1 cellular context compared by ENCODE assay signal in the genomic region with DNA sequence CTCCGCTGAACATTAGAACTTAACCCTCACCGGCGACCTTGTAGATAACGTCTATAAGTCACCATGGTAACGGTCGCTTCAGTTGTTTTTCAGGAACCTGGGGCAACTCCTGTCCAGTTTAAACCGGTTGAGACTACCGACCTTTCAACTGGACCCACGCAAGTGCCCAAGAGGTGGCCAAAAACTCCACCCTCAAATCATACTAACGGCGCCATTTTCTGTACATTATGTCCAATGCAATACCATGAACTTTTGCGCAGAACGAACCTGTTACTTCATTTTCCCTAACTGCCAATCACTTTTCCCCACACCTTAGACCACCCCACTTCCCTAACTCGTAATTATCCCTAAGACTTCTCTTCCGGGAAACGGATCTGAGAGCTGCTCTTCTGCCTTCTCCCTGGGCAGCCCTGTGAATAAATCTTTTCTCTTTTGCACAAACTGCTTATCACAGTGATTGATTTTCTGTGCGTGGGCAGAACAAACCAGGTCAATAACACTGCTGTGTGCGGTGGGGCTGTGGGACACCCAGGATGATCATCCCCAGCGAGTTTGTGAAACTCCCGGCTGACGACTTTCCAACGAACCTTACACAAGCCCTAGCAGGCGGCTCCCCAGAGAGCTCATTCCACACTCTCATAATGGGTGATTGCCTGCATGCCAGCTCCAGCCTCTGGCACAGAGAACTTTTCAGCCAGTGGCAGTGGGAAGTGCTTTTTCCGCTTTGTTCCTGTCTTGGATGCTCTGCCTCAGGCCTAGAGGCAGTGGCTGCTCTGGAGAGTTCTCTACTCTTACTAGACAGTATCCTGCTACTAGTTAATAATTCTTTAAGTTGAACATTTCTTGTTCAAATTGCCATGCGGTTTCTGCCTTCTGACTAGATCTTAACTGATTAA.
TF ChIP-seq lines count a peak whose summit lies in the region.

No MANE protein-coding gene starts in this region.

TF ChIP-seq in K562, 482 proteins besides CTCF, POLR2A, EP300 and RAD21 (continues in another document):
- TF ChIP-seq FIP1L1 (IDR thresholded peaks at IDR 0.05; ENCODE audit: low read depth, low read length, poor library complexity, severe bottlenecking) (no peak), ZNF224 (CRISPR knock-in tag; IDR thresholded peaks at IDR 0.05) (no peak), FOXJ2 (tag; IDR thresholded peaks at IDR 0.05) (peak; percentile 98), SMARCA4 (IDR thresholded peaks at IDR 0.05) (peak; percentile 41), NR2C2 (CRISPR knock-in tag; IDR thresholded peaks at IDR 0.05) (peak; percentile 78; the same call in 1 of the 2 replicates), NR2C2 (tag; IDR thresholded peaks at IDR 0.05) (peak; percentile 98), XRCC4 (IDR thresholded peaks at IDR 0.05; ENCODE audit: extremely low read depth, insufficient read depth, insufficient read length) (no peak), IFI16 (CRISPR knock-in tag; IDR thresholded peaks at IDR 0.05) (no peak), SRSF9 (IDR thresholded peaks at IDR 0.05; ENCODE audit: borderline replicate concordance, low read depth, low read length) (no peak), GTF2B (IDR thresholded peaks at IDR 0.05; ENCODE audit: extremely low read depth, insufficient read length) (no peak), TCF3 (CRISPR knock-in tag; IDR thresholded peaks at IDR 0.05) (no peak), ZNF263 (CRISPR knock-in tag; IDR thresholded peaks at IDR 0.05; ENCODE audit: borderline replicate concordance) (no peak), CHD2 (IDR thresholded peaks at IDR 0.05; ENCODE audit: low read depth, low read length) (0 out of 2 replicates have a peak, but pooled peaks have one; percentile 2), TFE3 (CRISPR knock-in tag; IDR thresholded peaks at IDR 0.05) (0 out of 2 replicates have a peak, but pooled peaks have one; percentile 7), ZNF175 (CRISPR knock-in tag; IDR thresholded peaks at IDR 0.05; ENCODE audit: low read depth) (peak; percentile 91), ZNF561 (CRISPR knock-in tag; conservative IDR thresholded peaks at IDR 0.05) (no peak), PBX2 (CRISPR knock-in tag; IDR thresholded peaks at IDR 0.05; ENCODE audit: low read depth) (no peak), PBX2 (tag; conservative IDR thresholded peaks at IDR 0.05; ENCODE audit: low read depth) (peak; percentile 70), NBN (IDR thresholded peaks at IDR 0.05; ENCODE audit: low read depth) (no peak; the same call in 1 of the 2 replicates), ZNF134 (CRISPR knock-in tag; conservative IDR thresholded peaks at IDR 0.05) (peak; percentile 26; the same call in 1 of the 2 replicates), TBP (optimal IDR thresholded peaks at IDR 0.05; ENCODE audit: low read depth, low read length) (peak; percentile 45), POLR2H (tag; IDR thresholded peaks at IDR 0.05; ENCODE audit: low read depth) (peak; percentile 79), BDP1 (IDR thresholded peaks at IDR 0.05; ENCODE audit: insufficient read depth, insufficient read length) (no peak), ZBTB11 (CRISPR knock-in tag; IDR thresholded peaks at IDR 0.05) (peak in 1 of 3 experiments; percentile 42; a peak in 1 of 6 replicates), CBX1 (IDR thresholded peaks at IDR 0.05; ENCODE audit: low read depth) (peak; percentile 55; the same call in 1 of the 2 replicates), NCOA4 (IDR thresholded peaks at IDR 0.05; ENCODE audit: partially characterized antibody) (no peak), ZNF217 (CRISPR knock-in tag; IDR thresholded peaks at IDR 0.05) (no peak)
- TF ChIP-seq, protein P1, sequence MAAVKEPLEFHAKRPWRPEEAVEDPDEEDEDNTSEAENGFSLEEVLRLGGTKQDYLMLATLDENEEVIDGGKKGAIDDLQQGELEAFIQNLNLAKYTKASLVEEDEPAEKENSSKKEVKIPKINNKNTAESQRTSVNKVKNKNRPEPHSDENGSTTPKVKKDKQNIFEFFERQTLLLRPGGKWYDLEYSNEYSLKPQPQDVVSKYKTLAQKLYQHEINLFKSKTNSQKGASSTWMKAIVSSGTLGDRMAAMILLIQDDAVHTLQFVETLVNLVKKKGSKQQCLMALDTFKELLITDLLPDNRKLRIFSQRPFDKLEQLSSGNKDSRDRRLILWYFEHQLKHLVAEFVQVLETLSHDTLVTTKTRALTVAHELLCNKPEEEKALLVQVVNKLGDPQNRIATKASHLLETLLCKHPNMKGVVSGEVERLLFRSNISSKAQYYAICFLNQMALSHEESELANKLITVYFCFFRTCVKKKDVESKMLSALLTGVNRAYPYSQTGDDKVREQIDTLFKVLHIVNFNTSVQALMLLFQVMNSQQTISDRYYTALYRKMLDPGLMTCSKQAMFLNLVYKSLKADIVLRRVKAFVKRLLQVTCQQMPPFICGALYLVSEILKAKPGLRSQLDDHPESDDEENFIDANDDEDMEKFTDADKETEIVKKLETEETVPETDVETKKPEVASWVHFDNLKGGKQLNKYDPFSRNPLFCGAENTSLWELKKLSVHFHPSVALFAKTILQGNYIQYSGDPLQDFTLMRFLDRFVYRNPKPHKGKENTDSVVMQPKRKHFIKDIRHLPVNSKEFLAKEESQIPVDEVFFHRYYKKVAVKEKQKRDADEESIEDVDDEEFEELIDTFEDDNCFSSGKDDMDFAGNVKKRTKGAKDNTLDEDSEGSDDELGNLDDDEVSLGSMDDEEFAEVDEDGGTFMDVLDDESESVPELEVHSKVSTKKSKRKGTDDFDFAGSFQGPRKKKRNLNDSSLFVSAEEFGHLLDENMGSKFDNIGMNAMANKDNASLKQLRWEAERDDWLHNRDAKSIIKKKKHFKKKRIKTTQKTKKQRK (IDR thresholded peaks at IDR 0.05; ENCODE audit: borderline replicate concordance, low read depth, low read length) = no peak
- TF ChIP-seq, protein P2, sequence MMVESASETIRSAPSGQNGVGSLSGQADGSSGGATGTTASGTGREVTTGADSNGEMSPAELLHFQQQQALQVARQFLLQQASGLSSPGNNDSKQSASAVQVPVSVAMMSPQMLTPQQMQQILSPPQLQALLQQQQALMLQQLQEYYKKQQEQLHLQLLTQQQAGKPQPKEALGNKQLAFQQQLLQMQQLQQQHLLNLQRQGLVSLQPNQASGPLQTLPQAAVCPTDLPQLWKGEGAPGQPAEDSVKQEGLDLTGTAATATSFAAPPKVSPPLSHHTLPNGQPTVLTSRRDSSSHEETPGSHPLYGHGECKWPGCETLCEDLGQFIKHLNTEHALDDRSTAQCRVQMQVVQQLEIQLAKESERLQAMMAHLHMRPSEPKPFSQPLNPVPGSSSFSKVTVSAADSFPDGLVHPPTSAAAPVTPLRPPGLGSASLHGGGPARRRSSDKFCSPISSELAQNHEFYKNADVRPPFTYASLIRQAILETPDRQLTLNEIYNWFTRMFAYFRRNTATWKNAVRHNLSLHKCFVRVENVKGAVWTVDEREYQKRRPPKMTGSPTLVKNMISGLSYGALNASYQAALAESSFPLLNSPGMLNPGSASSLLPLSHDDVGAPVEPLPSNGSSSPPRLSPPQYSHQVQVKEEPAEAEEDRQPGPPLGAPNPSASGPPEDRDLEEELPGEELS (CRISPR knock-in tag; IDR thresholded peaks at IDR 0.05; ENCODE audit: borderline replicate concordance) = 0 out of 2 replicates have a peak, but pooled peaks have one; percentile 7
- TF ChIP-seq, protein P3, sequence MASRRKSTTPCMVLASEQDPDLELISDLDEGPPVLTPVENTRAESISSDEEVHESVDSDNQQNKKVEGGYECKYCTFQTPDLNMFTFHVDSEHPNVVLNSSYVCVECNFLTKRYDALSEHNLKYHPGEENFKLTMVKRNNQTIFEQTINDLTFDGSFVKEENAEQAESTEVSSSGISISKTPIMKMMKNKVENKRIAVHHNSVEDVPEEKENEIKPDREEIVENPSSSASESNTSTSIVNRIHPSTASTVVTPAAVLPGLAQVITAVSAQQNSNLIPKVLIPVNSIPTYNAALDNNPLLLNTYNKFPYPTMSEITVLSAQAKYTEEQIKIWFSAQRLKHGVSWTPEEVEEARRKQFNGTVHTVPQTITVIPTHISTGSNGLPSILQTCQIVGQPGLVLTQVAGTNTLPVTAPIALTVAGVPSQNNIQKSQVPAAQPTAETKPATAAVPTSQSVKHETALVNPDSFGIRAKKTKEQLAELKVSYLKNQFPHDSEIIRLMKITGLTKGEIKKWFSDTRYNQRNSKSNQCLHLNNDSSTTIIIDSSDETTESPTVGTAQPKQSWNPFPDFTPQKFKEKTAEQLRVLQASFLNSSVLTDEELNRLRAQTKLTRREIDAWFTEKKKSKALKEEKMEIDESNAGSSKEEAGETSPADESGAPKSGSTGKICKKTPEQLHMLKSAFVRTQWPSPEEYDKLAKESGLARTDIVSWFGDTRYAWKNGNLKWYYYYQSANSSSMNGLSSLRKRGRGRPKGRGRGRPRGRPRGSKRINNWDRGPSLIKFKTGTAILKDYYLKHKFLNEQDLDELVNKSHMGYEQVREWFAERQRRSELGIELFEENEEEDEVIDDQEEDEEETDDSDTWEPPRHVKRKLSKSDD (conservative IDR thresholded peaks at IDR 0.05; ENCODE audit: low read length) = no peak
- TF ChIP-seq, protein P4, sequence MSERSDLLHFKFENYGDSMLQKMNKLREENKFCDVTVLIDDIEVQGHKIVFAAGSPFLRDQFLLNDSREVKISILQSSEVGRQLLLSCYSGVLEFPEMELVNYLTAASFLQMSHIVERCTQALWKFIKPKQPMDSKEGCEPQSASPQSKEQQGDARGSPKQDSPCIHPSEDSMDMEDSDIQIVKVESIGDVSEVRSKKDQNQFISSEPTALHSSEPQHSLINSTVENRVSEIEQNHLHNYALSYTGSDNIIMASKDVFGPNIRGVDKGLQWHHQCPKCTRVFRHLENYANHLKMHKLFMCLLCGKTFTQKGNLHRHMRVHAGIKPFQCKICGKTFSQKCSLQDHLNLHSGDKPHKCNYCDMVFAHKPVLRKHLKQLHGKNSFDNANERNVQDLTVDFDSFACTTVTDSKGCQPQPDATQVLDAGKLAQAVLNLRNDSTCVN (CRISPR knock-in tag; IDR thresholded peaks at IDR 0.05) = peak; percentile 96; the same call in 1 of the 2 replicates
